ENCODE assay signal across 9 cellular contexts in the genomic region with DNA sequence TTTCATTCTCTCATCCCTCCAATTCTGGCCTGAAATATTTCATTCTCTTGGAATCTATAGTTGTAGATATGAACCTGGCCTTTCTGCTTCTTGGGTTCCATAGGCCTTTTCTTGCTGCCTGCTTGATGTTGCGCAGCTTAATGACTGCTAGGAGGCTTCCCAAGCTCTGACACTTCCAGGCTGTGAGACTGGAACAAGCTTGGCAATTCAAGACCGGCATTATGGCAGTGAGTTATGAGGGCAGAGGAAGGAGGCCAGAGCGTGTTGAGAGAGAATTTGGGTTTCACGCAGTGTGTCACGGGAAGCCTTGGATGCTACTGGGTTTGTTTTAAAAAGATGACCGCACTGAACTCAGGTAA. TPM values are rescaled to one million over a fixed set of nuclear protein-coding genes. Genes with fewer than 3 reads are reported as not detected.
DNase-seq lines count a peak whose midpoint lies in the region; ATAC-seq, FAIRE-seq and TF ChIP-seq lines count a peak whose summit lies in the region.
"Had no signal": no experiment of that assay in that cellular context is flagged by ENCODE, and none has a peak within 500 bp of the region (broad histone marks: within the 10 kb centered on the region; RNA-seq: fewer than 3 reads in every experiment).

No MANE protein-coding gene starts in this region.

- FAIRE-seq in GM12892 (lab: Jason Lieb, UNC) = no peak

- H3K27me3 Mint-ChIP-seq in GM23338 (ENCODE audit: insufficient read depth, low read depth, poor library complexity) (peaks cover 17% of the 10 kb centered on the region), T-helper 17 cell (no peaks in the 10 kb centered on the region)

- H2AFZ ChIP-seq in GM23338 (no peak overlapping the region), fibroblast of lung (ENCODE audit: low read length) (no peak overlapping the region)

- H3K27me3 ChIP-seq in GM23338 (ENCODE audit: insufficient read depth) = no peaks in the 10 kb centered on the region
- no peaks in the 10 kb centered on the region for H3K27me3 ChIP-seq in fibroblast of lung (ENCODE audit: control insufficient read depth, insufficient read depth, low read length)
- no peaks in the 10 kb centered on the region for H3K27me3 ChIP-seq in foreskin keratinocyte

- TF ChIP-seq CTCF in GM23338 (conservative IDR thresholded peaks at IDR 0.05; ENCODE audit: low read depth in 2 of 2) (no peak), fibroblast of lung (conservative IDR thresholded peaks at IDR 0.05 in 1 of 2, IDR thresholded peaks at IDR 0.05 in 1 of 2; ENCODE audit: low read depth in 1 of 2, low read length in 2 of 2) (no peak), retinal pigment epithelial cell (conservative IDR thresholded peaks at IDR 0.05; ENCODE audit: low read depth, low read length) (no peak), foreskin keratinocyte (conservative IDR thresholded peaks at IDR 0.05) (no peak)

- H3K4me1 Mint-ChIP-seq in GM23338 (peaks cover 16% of the 10 kb centered on the region), T-helper 17 cell (peaks cover 31% of the 10 kb centered on the region)

- H3K36me3 ChIP-seq in GM23338 (ENCODE audit: insufficient read depth) (peaks cover 6% of the 10 kb centered on the region; the same call in 1 of the 2 replicates), fibroblast of lung (ENCODE audit: control insufficient read depth, insufficient read depth, low read length) (peaks cover 25% of the 10 kb centered on the region)

- peaks cover 29% of the 10 kb centered on the region for H4K20me1 ChIP-seq in GM23338 (replicated peaks; ENCODE audit: insufficient read depth)
- H4K20me1 ChIP-seq in fibroblast of lung (ENCODE audit: control insufficient read depth, extremely low read depth, insufficient read depth, low read length) = peaks cover 3% of the 10 kb centered on the region

- H3K4me2 ChIP-seq in GM23338 (peak overlapping the region; percentile 66), fibroblast of lung (ENCODE audit: extremely low read depth, insufficient read depth, low read length) (peak overlapping the region; percentile 87)

- H3F3A ChIP-seq in GM23338 (replicated peaks; ENCODE audit: low read depth) = peaks cover 28% of the 10 kb centered on the region

- DNase-seq in GM23338 (ENCODE audit: low spot score) (no peak), T-helper 17 cell (no peak), fibroblast of lung (ENCODE audit: low read depth in 2 of 2) (peak in 1 of 2 donors; percentile 20), retinal pigment epithelial cell (ENCODE audit: low read depth) (no peak), SKM-1 (lab: John Stamatoyannopoulos, UW; ENCODE audit: unreplicated experiment) (no peak), foreskin keratinocyte (no peak), GM12892 (ENCODE audit: insufficient read length) (no peak)
- DNase-seq in activated CD4-positive, alpha-beta T cell treated with anti-CD3 and anti-CD28 coated beads, Interleukin-2, amount 50 U/mL, for 4 hours = no peak
- DNase-seq: NCI-H2029 had no signal

- H3K4me1 ChIP-seq in GM23338 (ENCODE audit: insufficient read depth) (peaks cover 8% of the 10 kb centered on the region; the same call in 1 of the 2 replicates), fibroblast of lung (ENCODE audit: control insufficient read depth, extremely low read depth, insufficient read depth, low read length) (peaks cover 4% of the 10 kb centered on the region), foreskin keratinocyte (peaks cover 12% of the 10 kb centered on the region)

- H3K9ac ChIP-seq in fibroblast of lung (ENCODE audit: insufficient read depth, low read length) = no peak overlapping the region

- H3K79me2 ChIP-seq in GM23338 (replicated peaks; ENCODE audit: insufficient read depth) = peaks cover 31% of the 10 kb centered on the region
- peaks cover 32% of the 10 kb centered on the region for H3K79me2 ChIP-seq in fibroblast of lung (ENCODE audit: control insufficient read depth, insufficient read depth, low read length)

- no peak for TF ChIP-seq POLR2A in GM12892 (IDR thresholded peaks at IDR 0.05; ENCODE audit: low read depth, low read length)

- H3K9me3 ChIP-seq in T-helper 17 cell (ENCODE audit: control insufficient read depth, low read length, poor library complexity, severe bottlenecking) = no peaks in the 10 kb centered on the region
- no peaks in the 10 kb centered on the region for H3K9me3 ChIP-seq in fibroblast of lung (ENCODE audit: control insufficient read depth, insufficient read depth, low read depth, low read length)

- peak overlapping the region; percentile 79 for H3K4me3 Mint-ChIP-seq in GM23338
- peak overlapping the region; percentile 90 for H3K4me3 Mint-ChIP-seq in T-helper 17 cell

- H3K27ac ChIP-seq in GM23338 (ENCODE audit: low read depth) = no peak overlapping the region
- no peak overlapping the region for H3K27ac ChIP-seq in fibroblast of lung (ENCODE audit: insufficient read depth, low read length)
- no peak overlapping the region for H3K27ac ChIP-seq in foreskin keratinocyte

- ATAC-seq in GM23338 = no peak
- no peak for ATAC-seq in T-helper 17 cell
- ATAC-seq in foreskin keratinocyte = no peak

- H3K9me2 ChIP-seq in GM23338 (ENCODE audit: insufficient read depth) = no peaks in the 10 kb centered on the region

- H3K9me3 Mint-ChIP-seq in GM23338 = no peaks in the 10 kb centered on the region

- H3K4me3 ChIP-seq in GM23338 (peak overlapping the region; percentile 79), fibroblast of lung (replicated peaks in 1 of 4; ENCODE audit: control extremely low read depth in 1 of 4, insufficient read depth in 1 of 4, low read depth in 3 of 4, low read length in 4 of 4) (peak overlapping the region in 1 of 4 experiments; percentile 66), retinal pigment epithelial cell (ENCODE audit: low read length) (peak overlapping the region; percentile 68)

- H3K36me3 Mint-ChIP-seq in GM23338 (ENCODE audit: low read depth) (peaks cover 24% of the 10 kb centered on the region), T-helper 17 cell (ENCODE audit: low read depth) (no peaks in the 10 kb centered on the region)

- H3K27ac Mint-ChIP-seq in GM23338 = no peak overlapping the region
- H3K27ac Mint-ChIP-seq in T-helper 17 cell = peak overlapping the region; percentile 78

TF ChIP-seq in GM23338, 12 proteins besides CTCF, POLR2A, EP300 and RAD21:
- TF ChIP-seq ZNF331 (CRISPR knock-in tag; IDR thresholded peaks at IDR 0.05; ENCODE audit: low read depth) (no peak), ZNF114 (CRISPR knock-in tag; IDR thresholded peaks at IDR 0.05) (no peak), EZH2phosphoT487 (IDR thresholded peaks at IDR 0.05; ENCODE audit: unreplicated experiment) (no peak)
- TF ChIP-seq, protein P1, sequence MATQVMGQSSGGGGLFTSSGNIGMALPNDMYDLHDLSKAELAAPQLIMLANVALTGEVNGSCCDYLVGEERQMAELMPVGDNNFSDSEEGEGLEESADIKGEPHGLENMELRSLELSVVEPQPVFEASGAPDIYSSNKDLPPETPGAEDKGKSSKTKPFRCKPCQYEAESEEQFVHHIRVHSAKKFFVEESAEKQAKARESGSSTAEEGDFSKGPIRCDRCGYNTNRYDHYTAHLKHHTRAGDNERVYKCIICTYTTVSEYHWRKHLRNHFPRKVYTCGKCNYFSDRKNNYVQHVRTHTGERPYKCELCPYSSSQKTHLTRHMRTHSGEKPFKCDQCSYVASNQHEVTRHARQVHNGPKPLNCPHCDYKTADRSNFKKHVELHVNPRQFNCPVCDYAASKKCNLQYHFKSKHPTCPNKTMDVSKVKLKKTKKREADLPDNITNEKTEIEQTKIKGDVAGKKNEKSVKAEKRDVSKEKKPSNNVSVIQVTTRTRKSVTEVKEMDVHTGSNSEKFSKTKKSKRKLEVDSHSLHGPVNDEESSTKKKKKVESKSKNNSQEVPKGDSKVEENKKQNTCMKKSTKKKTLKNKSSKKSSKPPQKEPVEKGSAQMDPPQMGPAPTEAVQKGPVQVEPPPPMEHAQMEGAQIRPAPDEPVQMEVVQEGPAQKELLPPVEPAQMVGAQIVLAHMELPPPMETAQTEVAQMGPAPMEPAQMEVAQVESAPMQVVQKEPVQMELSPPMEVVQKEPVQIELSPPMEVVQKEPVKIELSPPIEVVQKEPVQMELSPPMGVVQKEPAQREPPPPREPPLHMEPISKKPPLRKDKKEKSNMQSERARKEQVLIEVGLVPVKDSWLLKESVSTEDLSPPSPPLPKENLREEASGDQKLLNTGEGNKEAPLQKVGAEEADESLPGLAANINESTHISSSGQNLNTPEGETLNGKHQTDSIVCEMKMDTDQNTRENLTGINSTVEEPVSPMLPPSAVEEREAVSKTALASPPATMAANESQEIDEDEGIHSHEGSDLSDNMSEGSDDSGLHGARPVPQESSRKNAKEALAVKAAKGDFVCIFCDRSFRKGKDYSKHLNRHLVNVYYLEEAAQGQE (IDR thresholded peaks at IDR 0.05; ENCODE audit: unreplicated experiment) = no peak

RNA-seq across cellular contexts. Expression of a gene that starts 0.9 kb away (rescaled TPM):
- 29.5 and 33.5 TPM in 2 replicates for total RNA-seq in GM23338 (2014; rRNA removed; shearing (Covaris generic))
- 6.9 and 7.1 TPM in 2 replicates for polyA plus RNA-seq in GM23338 (2016; fragmentation: Nextera tagmentation; extraction: Ambion mirVana)
- 10 to 100 TPM; 35.7 to 39.0 TPM for total RNA-seq in T-helper 17 cell
- 35.7 and 48.9 TPM in 2 replicates for total RNA-seq in fibroblast of lung
- polyA plus RNA-seq in fibroblast of lung = 29.2 and 29.6 TPM in 2 replicates
- polyA plus RNA-seq in fibroblast of lung (2012) = 36.3 and 40.0 TPM in 2 replicates
- polyA minus RNA-seq in fibroblast of lung (ENCODE audit: low replicate concordance) = 72.3 and 78.4 TPM in 2 replicates
- total RNA-seq in foreskin keratinocyte = 71.1 and 74.0 TPM in 2 replicates
- 35.8 and 37.0 TPM in 2 replicates for polyA plus RNA-seq in foreskin keratinocyte
- polyA plus RNA-seq in GM12892 (2012; ENCODE audit: missing spikeins) = 13.7 TPM

RNA-seq across cellular contexts. Expression of a gene that starts 28.9 kb away (rescaled TPM):
- 103 and 104 TPM in 2 replicates for total RNA-seq in GM23338 (2014; rRNA removed; shearing (Covaris generic))
- 39.5 and 40.2 TPM in 2 replicates for polyA plus RNA-seq in GM23338 (2016; fragmentation: Nextera tagmentation; extraction: Ambion mirVana)
- total RNA-seq in T-helper 17 cell = 10 to 100 TPM; 26.9 to 29.9 TPM
- 84.2 and 123 TPM in 2 replicates for total RNA-seq in fibroblast of lung
- 212 and 227 TPM in 2 replicates for polyA plus RNA-seq in fibroblast of lung
- polyA plus RNA-seq in fibroblast of lung (2012) = 165 and 182 TPM in 2 replicates
- 169 and 179 TPM in 2 replicates for polyA minus RNA-seq in fibroblast of lung (ENCODE audit: low replicate concordance)
- total RNA-seq in foreskin keratinocyte = 137 and 144 TPM in 2 replicates
- polyA plus RNA-seq in foreskin keratinocyte = 128 and 133 TPM in 2 replicates
- polyA plus RNA-seq in GM12892 (2012; ENCODE audit: missing spikeins) = 39.1 TPM

RNA-seq across cellular contexts. Expression of a gene that starts 32.7 kb away (rescaled TPM):
- not detected in 2 replicates for total RNA-seq in GM23338 (2014; rRNA removed; shearing (Covaris generic))
- polyA plus RNA-seq in GM23338 (2016; fragmentation: Nextera tagmentation; extraction: Ambion mirVana) (not detected in 2 replicates), fibroblast of lung (not detected in 2 replicates), foreskin keratinocyte (not detected in 2 replicates)
- total RNA-seq in T-helper 17 cell (not detected), fibroblast of lung (not detected in 2 replicates), foreskin keratinocyte (not detected in 2 replicates)
- polyA plus RNA-seq in fibroblast of lung (2012) = not detected in 2 replicates
- not detected in 2 replicates for polyA minus RNA-seq in fibroblast of lung (ENCODE audit: low replicate concordance)
- not detected for polyA plus RNA-seq in GM12892 (2012; ENCODE audit: missing spikeins)
